8 cellular contexts compared by ENCODE assay signal in genomic region chr9:131126059-131126426, GRCh38. TPM values are rescaled to one million over a fixed set of nuclear protein-coding genes. Genes with fewer than 3 reads are reported as not detected.
DNase-seq lines count a peak whose midpoint lies in the region; ATAC-seq, FAIRE-seq and TF ChIP-seq lines count a peak whose summit lies in the region.

No MANE protein-coding gene starts in this region.

- H3K27me3 ChIP-seq in colonic mucosa: no peaks in the 10 kb centered on the region

- H3K4me3 ChIP-seq in AG09309 (ENCODE audit: control insufficient read depth, low read depth, low read length) (peak overlapping the region; percentile 99), colonic mucosa (peak overlapping the region; percentile 99)

- intact Hi-C loops in colonic mucosa (cut with DNase I): no loop called here

- H3K9ac ChIP-seq in colonic mucosa (ENCODE audit: low read depth in 2 of 2, low read length in 2 of 2): peak overlapping the region; percentile 88

- peaks cover 14% of the 10 kb centered on the region for H3K4me1 ChIP-seq in colonic mucosa

- H3K27ac Mint-ChIP-seq in naive B cell: peak overlapping the region; percentile 97 to 99 (median 99)

- H3K36me3 Mint-ChIP-seq in naive B cell: peaks cover 14 to 18% of the 10 kb centered on the region in 2 donors

- no peak for DNase-seq in AG09309 (ENCODE audit: low read depth)
- no peak for DNase-seq in colonic mucosa
- DNase-seq in naive B cell: no peak
- no peak for DNase-seq in urothelium cell line (ENCODE audit: low spot score)
- DNase-seq in GM20000 (ENCODE audit: low spot score): no peak

- peak overlapping the region; percentile 92 to 99 (median 98) for H3K4me3 Mint-ChIP-seq in naive B cell

- TF ChIP-seq CTCF in AG09309 (IDR thresholded peaks at IDR 0.05; ENCODE audit: control insufficient read depth, insufficient read depth, low read depth, low read length, missing control alignments) (no peak), colonic mucosa (IDR thresholded peaks at IDR 0.05) (no peak), GM20000 (IDR thresholded peaks at IDR 0.05; ENCODE audit: extremely low read depth, missing control alignments) (no peak)

- no peaks in the 10 kb centered on the region for H3K9me3 Mint-ChIP-seq in naive B cell

- no peaks in the 10 kb centered on the region for H3K27me3 Mint-ChIP-seq in naive B cell

- H3K9me3 ChIP-seq in KOPT-K1 (ENCODE audit: insufficient read depth, low read length, poor library complexity, severe bottlenecking): no peaks in the 10 kb centered on the region
- no peaks in the 10 kb centered on the region for H3K9me3 ChIP-seq in colonic mucosa

- no peak for ATAC-seq in naive B cell (ENCODE audit: low read depth in 2 of 2)
- ATAC-seq in GM21723 (IDR thresholded peaks at IDR 0.05; ENCODE audit: unreplicated experiment): no peak
- no peak for ATAC-seq in GM18520 (IDR thresholded peaks at IDR 0.05; ENCODE audit: unreplicated experiment)

- FAIRE-seq in urothelium cell line (lab: Jason Lieb, UNC): no peak

- peak overlapping the region; percentile 90 for H3K27ac ChIP-seq in KOPT-K1 (ENCODE audit: low read depth, low read length, poor library complexity, severe bottlenecking)
- H3K27ac ChIP-seq in colonic mucosa: peak overlapping the region; percentile 85

- H3K4me1 Mint-ChIP-seq in naive B cell: peaks cover 13 to 34% (median 22%) of the 10 kb centered on the region in 3 donors

- H3K36me3 ChIP-seq in KOPT-K1 (ENCODE audit: insufficient read depth, low read length) (peaks cover 44% of the 10 kb centered on the region), colonic mucosa (peaks cover 16% of the 10 kb centered on the region)

RNA-seq across cellular contexts. Expression of gene NUP214, which starts 0.7 kb away (rescaled TPM):
- 10 to 100 TPM; 32.2 to 43.8 TPM for total RNA-seq in colonic mucosa
- 10 to 100 TPM in 5 of 6 donors, 1 to 10 TPM in 1; 8.8 to 27.6 (median 18.3) TPM for polyA plus RNA-seq in naive B cell (ENCODE audit: low read depth in 6 of 6)

RNA-seq across cellular contexts. Expression of gene AIF1L, which starts 29.7 kb away (rescaled TPM):
- total RNA-seq in colonic mucosa: 1 to 10 TPM; 3.6 to 4.0 TPM
- polyA plus RNA-seq in naive B cell (ENCODE audit: low read depth in 6 of 6): not detected
